Comparison of ENCODE assay signal across 20 cellular contexts in the genomic region with DNA sequence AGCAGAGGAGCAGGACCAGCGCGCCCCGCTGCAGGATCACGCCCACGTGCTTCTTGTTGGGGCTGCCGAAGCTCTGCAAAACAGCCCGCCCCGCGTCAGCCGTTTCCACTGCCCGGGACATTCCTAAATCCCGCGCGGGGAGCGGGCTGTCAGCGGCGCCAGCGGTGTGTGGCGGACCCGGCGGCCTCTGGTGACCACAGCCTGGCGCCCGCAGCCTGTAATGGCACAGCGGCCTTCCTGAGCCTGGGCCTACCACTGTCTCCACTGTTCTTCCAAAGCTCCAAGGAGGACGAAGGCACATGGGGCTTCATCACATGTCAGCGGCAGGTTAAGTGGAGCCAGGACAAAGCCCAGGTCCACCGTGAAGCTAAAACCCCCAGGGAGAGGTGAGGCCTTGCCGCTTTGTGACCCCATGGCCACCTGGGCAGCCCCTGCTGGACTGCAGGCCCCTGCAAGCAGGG. TPM values are rescaled to one million over a fixed set of nuclear protein-coding genes. Genes with fewer than 3 reads are reported as not detected.
A peak's percentile ranks its signal among the peaks of the same experiment; 100 is the strongest.
DNase-seq lines count a peak whose midpoint lies in the region; ATAC-seq, FAIRE-seq and TF ChIP-seq lines count a peak whose summit lies in the region.
"Had no signal": no experiment of that assay in that cellular context is flagged by ENCODE, and none has a peak within 500 bp of the region (broad histone marks: within the 10 kb centered on the region; RNA-seq: fewer than 3 reads in every experiment).

No MANE protein-coding gene starts in this region.

- CTCF ChIA-PET in HepG2 (lab: Yijun Ruan, JAX; ENCODE audit: low intra/inter-chr PET ratio, low total read pairs) = no interaction called here

- H3K79me2 ChIP-seq in HepG2 (ENCODE audit: insufficient read depth, low read length) = no peaks in the 10 kb centered on the region

- 93% methylated on average over 11 of the region's 28 CpGs for WGBS in HepG2 (ENCODE audit: low lambda C conversion rate)
- no CpG with 5 or more reads among the region's 28 CpGs for WGBS in right lobe of liver (ENCODE audit: insufficient coverage, low coverage, low lambda C conversion rate, missing lambda C conversion rate)

- TF ChIP-seq POLR2A in HepG2 (IDR thresholded peaks at IDR 0.05; ENCODE audit: insufficient read depth in 1 of 2, low read depth in 2 of 2, low read length in 2 of 2) = no peak
- no peak for TF ChIP-seq POLR2A in right lobe of liver (IDR thresholded peaks at IDR 0.05)

- FAIRE-seq in HepG2 (lab: Jason Lieb, UNC) (no peak), HTR-8/SVneo (lab: Jason Lieb, UNC) (no peak)

- H3K27me3 ChIP-seq in HepG2 (ENCODE audit: control insufficient read depth in 1 of 2, insufficient read depth in 2 of 2, low read length in 2 of 2) (peaks cover 0 to 4% of the 10 kb centered on the region in 2 experiments; a peak in 2 of 5 replicates), right lobe of liver (no peaks in the 10 kb centered on the region)
- H3K27me3 ChIP-seq: BLaER1 treated with 17β-estradiol and CSF1 and Interleukin-3, amounts not matched to agents 10 nM and 100 nM had no signal

- H3K4me1 ChIP-seq in HepG2 (ENCODE audit: insufficient read depth, low read length) (peaks cover 41% of the 10 kb centered on the region), right lobe of liver (no peaks in the 10 kb centered on the region)
- H3K4me1 ChIP-seq: BLaER1 treated with 17β-estradiol and CSF1 and Interleukin-3, amounts not matched to agents 10 nM and 100 nM; HAP-1 had no signal

- intact Hi-C loops in HepG2 (cut with micrococcal nuclease; ENCODE audit: unreplicated experiment) = no loop called here
- intact Hi-C loops in right lobe of liver (cut with DNase I) = no loop called here

- H3K9ac ChIP-seq in HepG2 (ENCODE audit: insufficient read depth, low read depth, low read length) = no peak overlapping the region
- H3K9ac ChIP-seq: BLaER1 treated with 17β-estradiol and CSF1 and Interleukin-3, amounts not matched to agents 10 nM and 100 nM; KMS-11 had no signal

- H3K4me2 ChIP-seq in HepG2 (ENCODE audit: low read depth, low read length) = no peak overlapping the region
- H3K4me2 ChIP-seq: BLaER1 treated with 17β-estradiol and CSF1 and Interleukin-3, amounts not matched to agents 10 nM and 100 nM; KMS-11 had no signal

- TF ChIP-seq CTCF in HepG2 (CRISPR knock-in tag; IDR thresholded peaks at IDR 0.05) = no peak
- TF ChIP-seq CTCF in right lobe of liver (IDR thresholded peaks at IDR 0.05) = no peak
- no peak for TF ChIP-seq CTCF in coronary artery (IDR thresholded peaks at IDR 0.05)

- no peak for TF ChIP-seq RAD21 in HepG2 (CRISPR knock-in tag; IDR thresholded peaks at IDR 0.05)

- in situ Hi-C loops in HepG2 (cut with HindIII; ENCODE audit: extremely low pct_ligation_motif_present, low pct_unique_long_range_greater_than_20kb) = loop anchor here (25.0 kb wide), 1 partner anchor 202 kb away; no protein-coding TSS in a partner anchor

- H3K36me3 ChIP-seq in HepG2 (replicated peaks in 1 of 2; ENCODE audit: control insufficient read depth in 1 of 2, insufficient read depth in 2 of 2, low read length in 2 of 2) (no peaks in the 10 kb centered on the region), right lobe of liver (no peaks in the 10 kb centered on the region)
- H3K36me3 ChIP-seq: BLaER1 treated with 17β-estradiol and CSF1 and Interleukin-3, amounts not matched to agents 10 nM and 100 nM; HAP-1 had no signal

- ATAC-seq in HepG2 (no peak), right lobe of liver (no peak)
- ATAC-seq: CD8-positive, alpha-beta T cell; Panc1 had no signal

- H4K20me1 ChIP-seq in HepG2 (ENCODE audit: insufficient read depth, low read length) = no peaks in the 10 kb centered on the region

- TF ChIP-seq EP300 in HepG2 (IDR thresholded peaks at IDR 0.05; ENCODE audit: low read depth in 2 of 2, low read length in 2 of 2) = no peak
- TF ChIP-seq EP300 in HepG2 (CRISPR knock-in tag; IDR thresholded peaks at IDR 0.05; ENCODE audit: borderline replicate concordance) = no peak

- no peak overlapping the region for H3K4me3 ChIP-seq in HepG2 (replicated peaks in 1 of 3; ENCODE audit: insufficient read depth in 1 of 3, low read depth in 2 of 3, low read length in 3 of 3)
- no peak overlapping the region for H3K4me3 ChIP-seq in right lobe of liver
- no peak overlapping the region for H3K4me3 ChIP-seq in coronary artery
- H3K4me3 ChIP-seq: BLaER1 treated with 17β-estradiol and CSF1 and Interleukin-3, amounts not matched to agents 10 nM and 100 nM; HAP-1 had no signal

- no peak overlapping the region for H2AFZ ChIP-seq in HepG2 (ENCODE audit: low read length)

- H3K27ac ChIP-seq in HepG2 (ENCODE audit: extremely low read length, insufficient read depth, low read length) (no peak overlapping the region), right lobe of liver (no peak overlapping the region), coronary artery (no peak overlapping the region)
- H3K27ac ChIP-seq: 22Rv1; BLaER1 treated with 17β-estradiol and CSF1 and Interleukin-3, amounts not matched to agents 10 nM and 100 nM; KMS-11 had no signal

- POLR2A ChIA-PET in HepG2 (lab: Yijun Ruan, JAX) = interaction anchor here (2.2 kb wide), 1 partner anchor 65 kb away, joined by 5 read pairs; the partner anchor contains the start of gene ALDH3A2

- H3K9me3 ChIP-seq in HepG2 (ENCODE audit: low read length) (no peaks in the 10 kb centered on the region), right lobe of liver (no peaks in the 10 kb centered on the region)
- H3K9me3 ChIP-seq: BLaER1 treated with 17β-estradiol and CSF1 and Interleukin-3, amounts not matched to agents 10 nM and 100 nM; HAP-1 had no signal

- BruUV-seq in HepG2 (replicated peaks; lab: Mats Ljungman, UMichigan) = no TSS peak

- DNase-seq in HepG2 (ENCODE audit: low spot score) (no peak), right lobe of liver (no peak), coronary artery (ENCODE audit: low spot score) (peak; percentile 62), mesenteric fat pad (ENCODE audit: low spot score) (peak; percentile 80), HTR-8/SVneo (ENCODE audit: insufficient read length, low spot score) (no peak), activated T-cell treated with anti-CD3 and anti-CD28 coated beads for 4 hours (no peak), DMS79 (lab: John Stamatoyannopoulos, UW) (no peak)
- DNase-seq in stimulated activated CD4-positive, alpha-beta T cell treated with anti-CD3 and anti-CD28 coated beads, Interleukin-1b, Interleukin-23, amount 100 ng/mL, for 48 hours = no peak
- DNase-seq: ACHN; CD8-positive, alpha-beta T cell; GF-D8; NCI-H1092 treated with DMSO at 0.1 percent for 48 hours; NCI-H1436 treated with DMSO at 0.1 percent for 48 hours; NCI-H2227 treated with DMSO at 0.1 percent for 48 hours; NCI-H774 had no signal

RNA-seq across cellular contexts. Expression of gene SLC47A2, which starts 2.5 kb away (rescaled TPM):
- total RNA-seq in HepG2 (2016; rRNA removed; fragmentation: Illumina TruSeq; extraction: Trizol) = 0.04 TPM in 1 of 2 replicates, not detected in the other
- total RNA-seq in HepG2 (2016; cell fraction: cytosol; rRNA removed; fragmentation: Illumina TruSeq; extraction: Trizol; ENCODE audit: low read depth) = not detected in 2 replicates
- 0.04 TPM in 1 of 2 replicates, not detected in the other for total RNA-seq in HepG2 (2016; cell fraction: insoluble cytoplasmic fraction; rRNA removed; fragmentation: Illumina TruSeq; extraction: Trizol)
- 0.06 TPM in 1 of 2 replicates, not detected in the other for total RNA-seq in HepG2 (2016; cell fraction: membrane; rRNA removed; fragmentation: Illumina TruSeq; extraction: Trizol)
- total RNA-seq in HepG2 (2016; cell fraction: nucleus; rRNA removed; fragmentation: Illumina TruSeq; extraction: Trizol) = 0.25 TPM in 1 of 2 replicates, not detected in the other
- not detected in 2 replicates for polyA plus RNA-seq in HepG2 (2011; rRNA removed)
- polyA plus RNA-seq in HepG2 (2011; cell fraction: cytosol; rRNA removed) = not detected in 2 replicates
- not detected in 2 replicates for polyA plus RNA-seq in HepG2 (2011; cell fraction: nucleus; rRNA removed)
- 0.07 and 0.17 TPM in 2 replicates for polyA plus RNA-seq in HepG2 (2012)
- not detected in 2 replicates for polyA plus RNA-seq in HepG2 (2016; cell fraction: cytosol; fragmentation: Illumina TruSeq; extraction: Trizol; ENCODE audit: low read depth)
- not detected in 2 replicates for polyA plus RNA-seq in HepG2 (2016; cell fraction: insoluble cytoplasmic fraction; fragmentation: Illumina TruSeq; extraction: Trizol; ENCODE audit: low read depth)
- not detected in 2 replicates for polyA plus RNA-seq in HepG2 (2016; cell fraction: membrane; fragmentation: Illumina TruSeq; extraction: Trizol; ENCODE audit: low read depth)
- not detected in 2 replicates for polyA plus RNA-seq in HepG2 (2016; cell fraction: nucleus; fragmentation: Illumina TruSeq; extraction: Trizol; ENCODE audit: insufficient read depth, low read depth)
- polyA minus RNA-seq in HepG2 (2011; rRNA and poly(A)+ RNA removed; ENCODE audit: low replicate concordance) = 0.21 TPM in 1 of 2 replicates, not detected in the other
- polyA minus RNA-seq in HepG2 (2011; cell fraction: cytosol; rRNA and poly(A)+ RNA removed) = not detected in 2 replicates
- polyA minus RNA-seq in HepG2 (2011; cell fraction: nucleus; rRNA and poly(A)+ RNA removed) = not detected in 2 replicates
- total RNA-seq in right lobe of liver = not detected
- total RNA-seq in mesenteric fat pad = not detected
- total RNA-seq: CD8-positive, alpha-beta T cell had no signal

RNA-seq across cellular contexts. Expression of gene ALDH3A1, which starts 34.2 kb away (rescaled TPM):
- total RNA-seq in HepG2 (2016; rRNA removed; fragmentation: Illumina TruSeq; extraction: Trizol) = 0.45 and 0.62 TPM in 2 replicates
- 0.18 and 0.61 TPM in 2 replicates for total RNA-seq in HepG2 (2016; cell fraction: cytosol; rRNA removed; fragmentation: Illumina TruSeq; extraction: Trizol; ENCODE audit: low read depth)
- total RNA-seq in HepG2 (2016; cell fraction: insoluble cytoplasmic fraction; rRNA removed; fragmentation: Illumina TruSeq; extraction: Trizol) = 0.50 and 0.65 TPM in 2 replicates
- total RNA-seq in HepG2 (2016; cell fraction: membrane; rRNA removed; fragmentation: Illumina TruSeq; extraction: Trizol) = 0.38 and 0.49 TPM in 2 replicates
- total RNA-seq in HepG2 (2016; cell fraction: nucleus; rRNA removed; fragmentation: Illumina TruSeq; extraction: Trizol) = 0.25 and 0.50 TPM in 2 replicates
- 0.07 and 0.29 TPM in 2 replicates for polyA plus RNA-seq in HepG2 (2011; rRNA removed)
- polyA plus RNA-seq in HepG2 (2011; cell fraction: cytosol; rRNA removed) = 0.09 TPM in 1 of 2 replicates, not detected in the other
- polyA plus RNA-seq in HepG2 (2011; cell fraction: nucleus; rRNA removed) = 0.11 and 0.19 TPM in 2 replicates
- 0.08 and 0.13 TPM in 2 replicates for polyA plus RNA-seq in HepG2 (2012)
- 0.10 and 0.26 TPM in 2 replicates for polyA plus RNA-seq in HepG2 (2016; cell fraction: cytosol; fragmentation: Illumina TruSeq; extraction: Trizol; ENCODE audit: low read depth)
- 0.56 and 0.68 TPM in 2 replicates for polyA plus RNA-seq in HepG2 (2016; cell fraction: insoluble cytoplasmic fraction; fragmentation: Illumina TruSeq; extraction: Trizol; ENCODE audit: low read depth)
- 0.30 and 0.86 TPM in 2 replicates for polyA plus RNA-seq in HepG2 (2016; cell fraction: membrane; fragmentation: Illumina TruSeq; extraction: Trizol; ENCODE audit: low read depth)
- 0.92 and 2.1 TPM in 2 replicates for polyA plus RNA-seq in HepG2 (2016; cell fraction: nucleus; fragmentation: Illumina TruSeq; extraction: Trizol; ENCODE audit: insufficient read depth, low read depth)
- polyA minus RNA-seq in HepG2 (2011; rRNA and poly(A)+ RNA removed; ENCODE audit: low replicate concordance) = 10.9 TPM in 1 of 2 replicates, not detected in the other
- polyA minus RNA-seq in HepG2 (2011; cell fraction: cytosol; rRNA and poly(A)+ RNA removed) = not detected in 2 replicates
- not detected in 2 replicates for polyA minus RNA-seq in HepG2 (2011; cell fraction: nucleus; rRNA and poly(A)+ RNA removed)
- total RNA-seq in right lobe of liver = 10 to 100 TPM in 2 of 6 experiments, 1 to 10 TPM in 2, under 1 TPM in 2; 0.26 to 13.8 (median 1.7) TPM
- total RNA-seq in mesenteric fat pad = 1.3 TPM
- total RNA-seq: CD8-positive, alpha-beta T cell had no signal

Comparison
In these comparisons a context has a peak if more than half of its experiments do, and no peak if none do; other contexts are left out.
1. DNase-seq: peak in coronary artery (single experiment) and mesenteric fat pad (single experiment); none in HepG2 (single experiment), right lobe of liver (0 of 3), HTR-8/SVneo (single experiment), activated T-cell treated with anti-CD3 and anti-CD28 coated beads for 4 hours (single experiment), stimulated activated CD4-positive, alpha-beta T cell treated with anti-CD3 and anti-CD28 coated beads, Interleukin-1b, Interleukin-23, amount 100 ng/mL, for 48 hours (single experiment) and DMS79 (single experiment).